Comparison of ENCODE assay signal across 1 cellular context in genomic region chr4:83552924-83553323, GRCh38.
TF ChIP-seq lines count a peak whose summit lies in the region.

No MANE protein-coding gene starts in this region.

TF ChIP-seq in endothelial cell of umbilical vein, 7 proteins besides CTCF, POLR2A, EP300 and RAD21 (continued from another document):
- TF ChIP-seq EZH2 (IDR thresholded peaks at IDR 0.05; ENCODE audit: borderline replicate concordance, low read depth, low read length, severe bottlenecking) (no peak), MYC (IDR thresholded peaks at IDR 0.05; ENCODE audit: low read depth, low read length) (no peak), FOS (IDR thresholded peaks at IDR 0.05; ENCODE audit: borderline replicate concordance, insufficient read depth, low read length) (peak; percentile 41)
- TF ChIP-seq, protein P1, sequence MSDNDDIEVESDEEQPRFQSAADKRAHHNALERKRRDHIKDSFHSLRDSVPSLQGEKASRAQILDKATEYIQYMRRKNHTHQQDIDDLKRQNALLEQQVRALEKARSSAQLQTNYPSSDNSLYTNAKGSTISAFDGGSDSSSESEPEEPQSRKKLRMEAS (IDR thresholded peaks at IDR 0.05; ENCODE audit: insufficient read depth, insufficient read length), result no peak
